Comparison of ENCODE assay signal across 19 cellular contexts in the genomic region with DNA sequence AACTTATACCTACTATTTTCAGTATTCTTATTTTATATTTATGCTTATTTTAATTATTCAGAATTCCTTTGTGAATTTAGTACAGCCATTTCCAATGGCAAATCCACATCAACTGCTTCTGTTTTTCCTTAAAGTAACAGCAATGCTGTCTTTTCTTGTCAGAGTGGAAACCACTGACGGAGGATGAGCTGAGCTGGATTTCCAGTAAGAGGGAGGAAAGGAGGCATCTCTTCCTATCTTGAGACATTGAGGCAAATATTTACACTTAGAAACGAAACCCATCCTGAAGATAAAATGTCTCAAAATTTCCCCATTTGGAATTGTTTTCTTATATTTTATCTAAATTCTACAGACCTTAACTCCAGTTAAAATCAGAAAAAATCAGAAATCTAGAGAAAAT.
DNase-seq lines count a peak whose midpoint lies in the region; ATAC-seq, FAIRE-seq and TF ChIP-seq lines count a peak whose summit lies in the region.
"Had no signal": no experiment of that assay in that cellular context is flagged by ENCODE, and none has a peak within 500 bp of the region (broad histone marks: within the 10 kb centered on the region; RNA-seq: fewer than 3 reads in every experiment).

No MANE protein-coding gene starts in this region.

- intact Hi-C loops in HepG2 (cut with micrococcal nuclease; ENCODE audit: unreplicated experiment), result no loop called here
- intact Hi-C loops in PC-3 (cut with micrococcal nuclease), result no loop called here

- H3K27me3 Mint-ChIP-seq in activated naive CD8-positive, alpha-beta T cell treated with anti-CD3 and anti-CD28 coated beads, Interleukin-2, amount 50 U/mL, for 24 hours, result peaks cover 13% of the 10 kb centered on the region

- WGBS in HepG2 (ENCODE audit: low lambda C conversion rate), result 74% methylated on average over 2 of the region's 2 CpGs

- ATAC-seq in HepG2, result no peak
- ATAC-seq in activated naive CD8-positive, alpha-beta T cell treated with anti-CD3 and anti-CD28 coated beads, Interleukin-2, amount 50 U/mL, for 24 hours, result no peak
- ATAC-seq in PC-3, result no peak

- H3K9me3 Mint-ChIP-seq in activated naive CD8-positive, alpha-beta T cell treated with anti-CD3 and anti-CD28 coated beads, Interleukin-2, amount 50 U/mL, for 24 hours, result peaks cover 16% of the 10 kb centered on the region

- H4K20me1 ChIP-seq in HepG2 (ENCODE audit: insufficient read depth, low read length), result no peaks in the 10 kb centered on the region
- no peaks in the 10 kb centered on the region for H4K20me1 ChIP-seq in PC-3 (ENCODE audit: low read length)

- TF ChIP-seq RAD21 in HepG2 (CRISPR knock-in tag; IDR thresholded peaks at IDR 0.05), result no peak

- DNase-seq in AG04450 (ENCODE audit: low read depth, low spot score), result no peak
- no peak for DNase-seq in SK-N-MC (ENCODE audit: low read depth, low spot score)
- no peak for DNase-seq in HepG2 (ENCODE audit: low spot score)
- no peak for DNase-seq in HK-2 (ENCODE audit: unreplicated experiment)
- no peak for DNase-seq in activated naive CD8-positive, alpha-beta T cell treated with anti-CD3 and anti-CD28 coated beads, Interleukin-2, amount 50 U/mL, for 24 hours
- no peak for DNase-seq in PC-3
- no peak for DNase-seq in cortex of kidney (lab: John Stamatoyannopoulos, UW)
- DNase-seq: AML-193, DMS 273 treated with DMSO at 0.1 percent for 48 hours, MM.1S, NCI-H1092 treated with DMSO at 0.1 percent for 48 hours, NCI-H1694, NCI-H2107, NCI-H226, NCI-H524 treated with DMSO at 0.1 percent for 48 hours had no signal

- CTCF ChIA-PET in AG04450 (lab: Charles Lee), result interaction anchor here (1.0 to 1.7 kb wide), 2 partner anchors 12 to 241 kb away, joined by 3 to 4 read pairs; no protein-coding TSS in a partner anchor
- CTCF ChIA-PET in HepG2 (lab: Yijun Ruan, JAX; ENCODE audit: low intra/inter-chr PET ratio, low total read pairs), result no interaction called here
- CTCF ChIA-PET in PC-3 (lab: Charles Lee), result no interaction called here

- H2AFZ ChIP-seq in HepG2 (ENCODE audit: low read length) (no peak overlapping the region), parathyroid adenoma (peak overlapping the region; percentile 20), PC-3 (ENCODE audit: low read length) (no peak overlapping the region)
- H2AFZ ChIP-seq: GM23338 had no signal

- H3K4me1 Mint-ChIP-seq in activated naive CD8-positive, alpha-beta T cell treated with anti-CD3 and anti-CD28 coated beads, Interleukin-2, amount 50 U/mL, for 24 hours, result peaks cover 5% of the 10 kb centered on the region

- H3K4me1 ChIP-seq in HepG2 (ENCODE audit: insufficient read depth, low read length) (peaks cover 61% of the 10 kb centered on the region), parathyroid adenoma (peaks cover 4% of the 10 kb centered on the region), PC-3 (ENCODE audit: insufficient read depth, low read length) (no peaks in the 10 kb centered on the region)

- H3K27ac ChIP-seq in AG04450 (ENCODE audit: low read depth, low read length), result peak overlapping the region; percentile 57
- H3K27ac ChIP-seq in SK-N-MC, result 0 out of 2 replicates have a peak overlapping the region, but pooled peaks have one; percentile 8
- peak overlapping the region; percentile 65 for H3K27ac ChIP-seq in HepG2 (ENCODE audit: extremely low read length, insufficient read depth, low read length)
- peak overlapping the region; percentile 24 for H3K27ac ChIP-seq in parathyroid adenoma
- no peak overlapping the region for H3K27ac ChIP-seq in PC-3 (ENCODE audit: low read length)

- H3K9me2 ChIP-seq in PC-3 (replicated peaks; ENCODE audit: low read length), result no peaks in the 10 kb centered on the region

- no peak for TF ChIP-seq POLR2A in HepG2 (IDR thresholded peaks at IDR 0.05; ENCODE audit: insufficient read depth in 1 of 2, low read depth in 2 of 2, low read length in 2 of 2)

- in situ Hi-C loops in HepG2 (cut with HindIII; ENCODE audit: extremely low pct_ligation_motif_present, low pct_unique_long_range_greater_than_20kb), result no loop called here

- H3K79me2 ChIP-seq in HepG2 (ENCODE audit: insufficient read depth, low read length), result no peaks in the 10 kb centered on the region
- H3K79me2 ChIP-seq in parathyroid adenoma, result no peaks in the 10 kb centered on the region
- H3K79me2 ChIP-seq in PC-3 (ENCODE audit: low read length), result no peaks in the 10 kb centered on the region

- peaks cover 4% of the 10 kb centered on the region; the same call in 1 of the 2 replicates for H3K9me3 ChIP-seq in AG04450 (ENCODE audit: control insufficient read depth, insufficient read depth, low read length)
- no peaks in the 10 kb centered on the region for H3K9me3 ChIP-seq in SK-N-MC (ENCODE audit: low read depth, low read length)
- H3K9me3 ChIP-seq in HepG2 (ENCODE audit: low read length), result no peaks in the 10 kb centered on the region
- no peaks in the 10 kb centered on the region for H3K9me3 ChIP-seq in parathyroid adenoma (ENCODE audit: control insufficient read depth, low read length)
- H3K9me3 ChIP-seq in PC-3 (ENCODE audit: low read length), result no peaks in the 10 kb centered on the region

- no peaks in the 10 kb centered on the region for H3F3A ChIP-seq in PC-3 (ENCODE audit: low read length, unreplicated experiment)

- no peaks in the 10 kb centered on the region for H3K36me3 Mint-ChIP-seq in activated naive CD8-positive, alpha-beta T cell treated with anti-CD3 and anti-CD28 coated beads, Interleukin-2, amount 50 U/mL, for 24 hours (ENCODE audit: low read depth)

- TF ChIP-seq EP300 in HepG2 (IDR thresholded peaks at IDR 0.05; ENCODE audit: low read depth in 2 of 2, low read length in 2 of 2), result no peak
- no peak for TF ChIP-seq EP300 in HepG2 (CRISPR knock-in tag; IDR thresholded peaks at IDR 0.05; ENCODE audit: borderline replicate concordance)

- POLR2A ChIA-PET in AG04450 (lab: Yijun Ruan, JAX), result interaction anchor here (1.2 kb wide), 1 partner anchor 29 kb away, joined by 3 read pairs; no protein-coding TSS in a partner anchor
- POLR2A ChIA-PET in HepG2 (lab: Yijun Ruan, JAX), result interaction anchor here (1.4 kb wide), 1 partner anchor 40 kb away, joined by 3 read pairs; no protein-coding TSS in a partner anchor
- POLR2A ChIA-PET in PC-3 (lab: Charles Lee; ENCODE audit: unreplicated experiment), result no interaction called here

- BruUV-seq in HepG2 (replicated peaks; lab: Mats Ljungman, UMichigan) (no TSS peak), PC-3 (replicated peaks; lab: Mats Ljungman, UMichigan) (no TSS peak)

- H3K27me3 ChIP-seq in AG04450 (ENCODE audit: control insufficient read depth, insufficient read depth, low read length) (no peaks in the 10 kb centered on the region), HepG2 (ENCODE audit: control insufficient read depth in 1 of 2, insufficient read depth in 2 of 2, low read length in 2 of 2) (no peaks in the 10 kb centered on the region), parathyroid adenoma (ENCODE audit: control insufficient read depth, insufficient read depth, low read length) (no peaks in the 10 kb centered on the region), PC-3 (ENCODE audit: low read length) (no peaks in the 10 kb centered on the region)

- H3K4me3 ChIP-seq in AG04450 (ENCODE audit: low read depth, low read length), result no peak overlapping the region
- no peak overlapping the region for H3K4me3 ChIP-seq in SK-N-MC
- no peak overlapping the region; a peak in 2 of 6 replicates for H3K4me3 ChIP-seq in HepG2 (replicated peaks in 1 of 3; ENCODE audit: insufficient read depth in 1 of 3, low read depth in 2 of 3, low read length in 3 of 3)
- no peak overlapping the region for H3K4me3 ChIP-seq in parathyroid adenoma (ENCODE audit: low read depth, low read length)
- H3K4me3 ChIP-seq in PC-3 (ENCODE audit: low read length), result no peak overlapping the region
- H3K4me3 ChIP-seq: GM23338 had no signal

- no peak overlapping the region for H3K27ac Mint-ChIP-seq in activated naive CD8-positive, alpha-beta T cell treated with anti-CD3 and anti-CD28 coated beads, Interleukin-2, amount 50 U/mL, for 24 hours
- H3K27ac Mint-ChIP-seq: GM23338 had no signal

- H3K9ac ChIP-seq in SK-N-MC (ENCODE audit: insufficient read length), result no peak overlapping the region
- H3K9ac ChIP-seq in HepG2 (ENCODE audit: insufficient read depth, low read depth, low read length), result no peak overlapping the region
- no peak overlapping the region for H3K9ac ChIP-seq in parathyroid adenoma
- no peak overlapping the region for H3K9ac ChIP-seq in PC-3 (ENCODE audit: low read length)

- H3K4me3 Mint-ChIP-seq in activated naive CD8-positive, alpha-beta T cell treated with anti-CD3 and anti-CD28 coated beads, Interleukin-2, amount 50 U/mL, for 24 hours, result no peak overlapping the region
- H3K4me3 Mint-ChIP-seq: GM23338 had no signal

- H3K4me2 ChIP-seq in HepG2 (ENCODE audit: low read depth, low read length), result peak overlapping the region; percentile 48; the same call in 1 of the 2 replicates
- no peak overlapping the region for H3K4me2 ChIP-seq in parathyroid adenoma (ENCODE audit: low read length)
- no peak overlapping the region for H3K4me2 ChIP-seq in PC-3 (ENCODE audit: low read length)
- H3K4me2 ChIP-seq: GM23338 had no signal

- no peak for FAIRE-seq in HepG2 (lab: Jason Lieb, UNC)
- FAIRE-seq: GM12892, RCC 7860 had no signal

- TF ChIP-seq CTCF in AG04450 (IDR thresholded peaks at IDR 0.05; ENCODE audit: low read depth, low read length), result no peak
- no peak for TF ChIP-seq CTCF in HepG2 (CRISPR knock-in tag; IDR thresholded peaks at IDR 0.05)
- TF ChIP-seq CTCF in parathyroid adenoma (IDR thresholded peaks at IDR 0.05), result no peak
- no peak for TF ChIP-seq CTCF in PC-3 (conservative IDR thresholded peaks at IDR 0.05; ENCODE audit: low read depth, low read length)

- H3K36me3 ChIP-seq in SK-N-MC (ENCODE audit: insufficient read depth, low read length) (no peaks in the 10 kb centered on the region), HepG2 (replicated peaks in 1 of 2; ENCODE audit: control insufficient read depth in 1 of 2, insufficient read depth in 2 of 2, low read length in 2 of 2) (no peaks in the 10 kb centered on the region), parathyroid adenoma (ENCODE audit: control insufficient read depth, insufficient read depth, low read length) (no peaks in the 10 kb centered on the region), PC-3 (ENCODE audit: low read depth, low read length) (no peaks in the 10 kb centered on the region)

TF ChIP-seq in HepG2, 621 proteins besides CTCF, POLR2A, EP300 and RAD21 (continues in another document):
- TF ChIP-seq MTA1 (CRISPR knock-in tag; IDR thresholded peaks at IDR 0.05; ENCODE audit: borderline replicate concordance), result no peak
- no peak for TF ChIP-seq PCBP1 (IDR thresholded peaks at IDR 0.05; ENCODE audit: borderline replicate concordance, low read depth, low read length)
- TF ChIP-seq, protein P1, sequence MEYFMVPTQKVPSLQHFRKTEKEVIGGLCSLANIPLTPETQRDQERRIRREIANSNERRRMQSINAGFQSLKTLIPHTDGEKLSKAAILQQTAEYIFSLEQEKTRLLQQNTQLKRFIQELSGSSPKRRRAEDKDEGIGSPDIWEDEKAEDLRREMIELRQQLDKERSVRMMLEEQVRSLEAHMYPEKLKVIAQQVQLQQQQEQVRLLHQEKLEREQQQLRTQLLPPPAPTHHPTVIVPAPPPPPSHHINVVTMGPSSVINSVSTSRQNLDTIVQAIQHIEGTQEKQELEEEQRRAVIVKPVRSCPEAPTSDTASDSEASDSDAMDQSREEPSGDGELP (IDR thresholded peaks at IDR 0.05; ENCODE audit: borderline replicate concordance, low read depth), result no peak
- TF ChIP-seq RFX5 (IDR thresholded peaks at IDR 0.05; ENCODE audit: low read depth, low read length), result no peak
- TF ChIP-seq KDM6A (CRISPR knock-in tag; IDR thresholded peaks at IDR 0.05; ENCODE audit: low read depth), result no peak
